Comparison of ENCODE assay signal across 9 cellular contexts in the genomic region with DNA sequence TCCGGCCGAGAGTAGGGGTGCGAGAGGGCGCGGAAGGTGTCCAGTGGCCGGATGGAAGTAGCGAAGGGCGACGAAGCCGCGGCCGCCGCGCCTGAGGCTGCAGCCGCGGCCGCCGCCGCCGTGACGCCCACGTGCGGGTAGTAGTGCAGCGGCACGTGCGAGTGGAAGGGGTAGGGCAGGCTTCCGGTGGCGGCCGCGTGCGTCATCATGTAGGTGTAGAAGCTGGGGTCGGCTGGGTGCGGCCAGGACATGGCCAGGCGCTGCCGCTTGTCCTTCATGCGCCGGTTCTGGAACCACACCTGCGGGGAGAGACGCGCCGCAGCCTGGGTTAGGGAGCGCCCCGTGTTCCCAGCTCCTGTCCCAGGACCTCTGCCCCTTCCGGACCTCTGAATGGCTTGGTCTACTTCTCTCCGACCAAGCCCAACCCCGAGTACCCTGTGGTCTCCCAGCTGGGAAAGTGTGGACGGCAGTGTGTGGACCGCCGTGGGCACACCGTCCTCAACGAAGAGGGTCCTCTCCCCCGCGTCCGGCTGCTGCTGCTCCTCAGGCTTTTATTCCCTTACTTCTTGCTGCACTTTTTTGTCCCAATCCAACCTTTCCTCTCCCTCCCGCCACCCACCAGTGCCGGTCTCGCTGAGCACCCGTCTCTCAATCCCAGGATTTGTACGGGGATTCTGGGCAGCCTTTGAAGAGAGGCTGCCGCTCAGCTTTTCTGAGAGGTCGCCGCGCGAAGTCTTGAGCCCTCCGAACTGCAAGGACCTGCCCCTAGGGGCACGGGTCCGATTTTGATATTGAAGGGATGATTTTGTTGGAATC. TPM values are rescaled to one million over a fixed set of nuclear protein-coding genes. Genes with fewer than 3 reads are reported as not detected.
DNase-seq lines count a peak whose midpoint lies in the region; ATAC-seq and TF ChIP-seq lines count a peak whose summit lies in the region.
"Had no signal": no experiment of that assay in that cellular context is flagged by ENCODE, and none has a peak within 500 bp of the region (broad histone marks: within the 10 kb centered on the region; RNA-seq: fewer than 3 reads in every experiment).

No MANE protein-coding gene starts in this region.

- H3K36me3 Mint-ChIP-seq in MCF 10A (ENCODE audit: insufficient read depth, unreplicated experiment), result no peaks in the 10 kb centered on the region
- H3K36me3 Mint-ChIP-seq in T-helper 17 cell (ENCODE audit: low read depth), result peaks cover 2% of the 10 kb centered on the region

- TF ChIP-seq CTCF in mammary epithelial cell (conservative IDR thresholded peaks at IDR 0.05 in 1 of 2, IDR thresholded peaks at IDR 0.05 in 1 of 2; ENCODE audit: extremely low read depth in 1 of 2, insufficient read depth in 1 of 2, low read depth in 1 of 2, low read length in 2 of 2), result no peak
- no peak for TF ChIP-seq CTCF in MCF 10A (IDR thresholded peaks at IDR 0.05; ENCODE audit: unreplicated experiment)
- TF ChIP-seq CTCF in thoracic aorta (IDR thresholded peaks at IDR 0.05), result no peak

- H3K79me2 ChIP-seq in mammary epithelial cell (ENCODE audit: insufficient read depth, low read length), result no peaks in the 10 kb centered on the region

- no peak overlapping the region for H3K9ac ChIP-seq in mammary epithelial cell (ENCODE audit: insufficient read depth, low read length)

- ATAC-seq in T-helper 17 cell, result no peak
- no peak for ATAC-seq in thoracic aorta (ENCODE audit: insufficient number of reproducible peaks, low FRiP score, low read depth)
- no peak for ATAC-seq in HG03565 (IDR thresholded peaks at IDR 0.05; ENCODE audit: unreplicated experiment)
- ATAC-seq in HG03457 (IDR thresholded peaks at IDR 0.05; ENCODE audit: unreplicated experiment), result no peak

- H3K27me3 Mint-ChIP-seq in MCF 10A (ENCODE audit: insufficient read depth, unreplicated experiment), result peaks cover 63% of the 10 kb centered on the region
- H3K27me3 Mint-ChIP-seq in T-helper 17 cell, result peaks cover 72% of the 10 kb centered on the region

- intact Hi-C loops in mammary epithelial cell (cut with micrococcal nuclease), result no loop called here
- intact Hi-C loops in MCF 10A (cut with micrococcal nuclease), result loop anchor here (10.0 kb wide), 1 partner anchor 116 kb away; no protein-coding TSS in a partner anchor

- H3K27ac Mint-ChIP-seq in MCF 10A (ENCODE audit: low read depth, unreplicated experiment) (no peak overlapping the region), T-helper 17 cell (peak overlapping the region; percentile 88)

- H3K9me3 ChIP-seq in mammary epithelial cell (replicated peaks; ENCODE audit: insufficient read depth, low read length) (peaks cover 22% of the 10 kb centered on the region), T-helper 17 cell (ENCODE audit: control insufficient read depth, low read length, poor library complexity, severe bottlenecking) (peaks cover 12% of the 10 kb centered on the region), thoracic aorta (no peaks in the 10 kb centered on the region)

- H3K9me3 Mint-ChIP-seq in MCF 10A (ENCODE audit: unreplicated experiment), result peaks cover 13% of the 10 kb centered on the region

- in situ Hi-C loops in mammary epithelial cell (cut with MboI; ENCODE audit: low sequenced_read_pairs in 2 of 2), result loop anchor here in 1 of 2 donors (25.0 kb wide), 2 partner anchors 718 to 1043 kb away; no protein-coding TSS in a partner anchor

- peak overlapping the region; percentile 13 for H2AFZ ChIP-seq in mammary epithelial cell (ENCODE audit: low read depth, low read length)

- H3K4me1 ChIP-seq in mammary epithelial cell (ENCODE audit: insufficient read depth, low read length), result peaks cover 7% of the 10 kb centered on the region
- peaks cover 0 to 19% of the 10 kb centered on the region in 2 donors for H3K4me1 ChIP-seq in thoracic aorta (ENCODE audit: control insufficient read depth in 1 of 2, low read depth in 2 of 2)

- H3K4me2 ChIP-seq in mammary epithelial cell (ENCODE audit: insufficient read depth, low read depth, low read length), result peak overlapping the region; percentile 42

- CTCF ChIA-PET in mammary epithelial cell (lab: Charles Lee; ENCODE audit: low non-redundant PET) (no interaction called here), MCF 10A (lab: Yijun Ruan, JAX) (interaction anchor here (0.7 to 3.3 kb wide), 5 partner anchors 17 to 707 kb away, joined by 3 to 25 read pairs (median 3); no protein-coding TSS in a partner anchor)

- H3K36me3 ChIP-seq in mammary epithelial cell (ENCODE audit: insufficient read depth, low read length), result no peaks in the 10 kb centered on the region
- H3K36me3 ChIP-seq in thoracic aorta, result no peaks in the 10 kb centered on the region

- dilution Hi-C loops in mammary epithelial cell (cut with HindIII; ENCODE audit: low sequenced_read_pairs), result no loop called here

- POLR2A ChIA-PET in MCF 10A (lab: Yijun Ruan, JAX), result no interaction called here

- DNase-seq in mammary epithelial cell, result no peak
- DNase-seq in MCF 10A (ENCODE audit: unreplicated experiment), result no peak
- DNase-seq in T-helper 17 cell, result no peak
- DNase-seq in thoracic aorta (ENCODE audit: low spot score), result no peak
- DNase-seq in NCI-H1436 treated with DMSO at 0.1 percent for 48 hours (lab: John Stamatoyannopoulos, UW), result no peak

- H3K4me1 Mint-ChIP-seq in MCF 10A (ENCODE audit: insufficient read depth, unreplicated experiment), result no peaks in the 10 kb centered on the region
- H3K4me1 Mint-ChIP-seq in T-helper 17 cell, result peaks cover 2% of the 10 kb centered on the region

- no TSS peak for BruUV-seq in mammary epithelial cell (replicated peaks; lab: Mats Ljungman, UMichigan)
- BruUV-seq in MCF 10A (replicated peaks; lab: Mats Ljungman, UMichigan), result no TSS peak

- WGBS in mammary epithelial cell (ENCODE audit: low coverage, missing lambda C conversion rate), result 16% methylated on average over 25 of the region's 67 CpGs

- no peak overlapping the region for H3K27ac ChIP-seq in mammary epithelial cell (ENCODE audit: insufficient read depth, low read depth, low read length)
- peak overlapping the region in 1 of 2 donors; percentile 27 for H3K27ac ChIP-seq in thoracic aorta

- H3K27me3 ChIP-seq in mammary epithelial cell (ENCODE audit: insufficient read depth, low read length), result peaks cover 80% of the 10 kb centered on the region
- H3K27me3 ChIP-seq in thoracic aorta (replicated peaks; ENCODE audit: insufficient read depth), result peaks cover 75% of the 10 kb centered on the region

- no peaks in the 10 kb centered on the region for H4K20me1 ChIP-seq in mammary epithelial cell (ENCODE audit: insufficient read depth, low read length)

- no peak overlapping the region for H3K4me3 Mint-ChIP-seq in MCF 10A (ENCODE audit: unreplicated experiment)
- peak overlapping the region; percentile 22 for H3K4me3 Mint-ChIP-seq in T-helper 17 cell

- H3K4me3 ChIP-seq in mammary epithelial cell (replicated peaks in 1 of 3; ENCODE audit: insufficient read depth in 1 of 3, low read depth in 2 of 3, low read length in 3 of 3), result no peak overlapping the region
- peak overlapping the region; percentile 20 for H3K4me3 ChIP-seq in iPS-11a (ENCODE audit: low read depth, low read length)
- H3K4me3 ChIP-seq in thoracic aorta, result peak overlapping the region; percentile 51

RNA-seq across cellular contexts. Expression of gene EVX2, which starts 3.0 kb away (rescaled TPM):
- total RNA-seq in mammary epithelial cell (not detected), MCF 10A (2022) (not detected in 2 replicates), T-helper 17 cell (not detected), thoracic aorta (not detected)
- not detected for polyA plus RNA-seq in mammary epithelial cell
- polyA minus RNA-seq in mammary epithelial cell, result not detected
- total RNA-seq: frontal cortex had no signal

RNA-seq across cellular contexts. Expression of gene HOXD13, which starts 11.8 kb away (rescaled TPM):
- total RNA-seq in mammary epithelial cell, result not detected
- polyA plus RNA-seq in mammary epithelial cell, result not detected
- not detected for polyA minus RNA-seq in mammary epithelial cell
- not detected in 2 replicates for total RNA-seq in MCF 10A (2022)
- total RNA-seq in T-helper 17 cell, result not detected
- not detected for total RNA-seq in thoracic aorta
- total RNA-seq: frontal cortex had no signal

RNA-seq across cellular contexts. Expression of gene HOXD12, which starts 18.8 kb away (rescaled TPM):
- total RNA-seq in mammary epithelial cell (not detected), MCF 10A (2022) (not detected in 2 replicates), T-helper 17 cell (not detected), thoracic aorta (not detected)
- polyA plus RNA-seq in mammary epithelial cell, result not detected
- polyA minus RNA-seq in mammary epithelial cell, result not detected
- total RNA-seq: frontal cortex had no signal

RNA-seq across cellular contexts. Expression of gene HOXD11, which starts 26.3 kb away (rescaled TPM):
- not detected for total RNA-seq in mammary epithelial cell
- polyA plus RNA-seq in mammary epithelial cell, result not detected
- polyA minus RNA-seq in mammary epithelial cell, result not detected
- total RNA-seq in MCF 10A (2022), result not detected in 2 replicates
- total RNA-seq in T-helper 17 cell, result not detected
- not detected for total RNA-seq in thoracic aorta
- total RNA-seq: frontal cortex had no signal

RNA-seq across cellular contexts. Expression of gene HOXD10, which starts 35.8 kb away (rescaled TPM):
- total RNA-seq in mammary epithelial cell, result not detected
- polyA plus RNA-seq in mammary epithelial cell, result not detected
- not detected for polyA minus RNA-seq in mammary epithelial cell
- total RNA-seq in MCF 10A (2022), result not detected in 2 replicates
- total RNA-seq in T-helper 17 cell, result not detected
- not detected for total RNA-seq in thoracic aorta
- total RNA-seq: frontal cortex had no signal

Comparison
In these comparisons a context has a peak if more than half of its experiments do, and no peak if none do; other contexts are left out.
1. H3K4me3 ChIP-seq: peak in iPS-11a (single experiment) and thoracic aorta (single experiment); none in mammary epithelial cell (0 of 3).